ENCODE assay signal across 12 cellular contexts in genomic region chr4:174036563-174036962, GRCh38.
"Had no signal": no experiment of that assay in that cellular context is flagged by ENCODE, and none has a peak within 500 bp of the region (broad histone marks: within the 10 kb centered on the region; RNA-seq: fewer than 3 reads in every experiment).

No MANE protein-coding gene starts in this region.

- H2AFZ ChIP-seq: parathyroid adenoma had no signal

- H3K9me3 Mint-ChIP-seq: activated naive CD4-positive, alpha-beta T cell treated with anti-CD3 and anti-CD28 coated beads, Interleukin-2, amount 50 U/mL, for 24 hours; brain; naive B cell; stimulated activated naive CD8-positive, alpha-beta T cell treated with anti-CD3 and anti-CD28 coated beads, Interleukin-15, amount 100 ng/mL, for 72 hours had no signal

- H3K9me3 ChIP-seq: lower lobe of right lung, thoracic aorta had no signal

- H3K4me1 ChIP-seq: lower lobe of right lung, parathyroid adenoma had no signal

- H3K36me3 Mint-ChIP-seq: activated naive CD4-positive, alpha-beta T cell treated with anti-CD3 and anti-CD28 coated beads, Interleukin-2, amount 50 U/mL, for 24 hours; brain; naive B cell had no signal

- H3K79me2 ChIP-seq: parathyroid adenoma had no signal

- H3K4me3 ChIP-seq: lower lobe of right lung, thoracic aorta had no signal

- ATAC-seq: lower lobe of right lung; stimulated activated naive CD8-positive, alpha-beta T cell treated with anti-CD3 and anti-CD28 coated beads, Interleukin-15, amount 100 ng/mL, for 72 hours had no signal

- H3K27ac ChIP-seq: lower lobe of right lung, parathyroid adenoma, thoracic aorta had no signal

- DNase-seq: activated CD4-positive, alpha-beta T cell treated with anti-CD3 and anti-CD28 coated beads, Interleukin-2, amount 50 U/mL, for 1 hour; activated T-cell treated with anti-CD3 and anti-CD28 coated beads, Interleukin-2, amount 50 U/mL, for 1 hour; amniotic stem cell; lower lobe of right lung; midbrain; naive B cell; stimulated activated CD4-positive, alpha-beta T cell treated with anti-CD3 and anti-CD28 coated beads, Interleukin-4, amount 100 ng/mL, for 4 hours; stimulated activated naive CD8-positive, alpha-beta T cell treated with anti-CD3 and anti-CD28 coated beads, Interleukin-15, amount 100 ng/mL, for 72 hours had no signal

- H3K27me3 Mint-ChIP-seq: activated naive CD4-positive, alpha-beta T cell treated with anti-CD3 and anti-CD28 coated beads, Interleukin-2, amount 50 U/mL, for 24 hours; naive B cell; stimulated activated naive CD8-positive, alpha-beta T cell treated with anti-CD3 and anti-CD28 coated beads, Interleukin-15, amount 100 ng/mL, for 72 hours had no signal

- H3K27ac Mint-ChIP-seq: activated naive CD4-positive, alpha-beta T cell treated with anti-CD3 and anti-CD28 coated beads, Interleukin-2, amount 50 U/mL, for 24 hours; brain; naive B cell; stimulated activated naive CD8-positive, alpha-beta T cell treated with anti-CD3 and anti-CD28 coated beads, Interleukin-15, amount 100 ng/mL, for 72 hours had no signal

- H3K9ac ChIP-seq: parathyroid adenoma had no signal

- H3K4me1 Mint-ChIP-seq: activated naive CD4-positive, alpha-beta T cell treated with anti-CD3 and anti-CD28 coated beads, Interleukin-2, amount 50 U/mL, for 24 hours; naive B cell; stimulated activated naive CD8-positive, alpha-beta T cell treated with anti-CD3 and anti-CD28 coated beads, Interleukin-15, amount 100 ng/mL, for 72 hours had no signal

- H3K36me3 ChIP-seq: lower lobe of right lung, thoracic aorta had no signal

- H3K4me3 Mint-ChIP-seq: activated naive CD4-positive, alpha-beta T cell treated with anti-CD3 and anti-CD28 coated beads, Interleukin-2, amount 50 U/mL, for 24 hours; brain; naive B cell; stimulated activated naive CD8-positive, alpha-beta T cell treated with anti-CD3 and anti-CD28 coated beads, Interleukin-15, amount 100 ng/mL, for 72 hours had no signal
